ENCODE assay signal across 8 cellular contexts in genomic region chr2:47072728-47073191, GRCh38.
DNase-seq lines count a peak whose midpoint lies in the region; ATAC-seq, FAIRE-seq and TF ChIP-seq lines count a peak whose summit lies in the region.

No MANE protein-coding gene starts in this region.

- no peak overlapping the region for H3K4me3 ChIP-seq in lower lobe of right lung

- TF ChIP-seq CTCF in lower lobe of right lung (IDR thresholded peaks at IDR 0.05): no peak
- no peak for TF ChIP-seq CTCF in D721Med (IDR thresholded peaks at IDR 0.05; ENCODE audit: insufficient read depth, missing control alignments)

- no peaks in the 10 kb centered on the region for H3K9me3 ChIP-seq in lower lobe of right lung

- H3K27me3 ChIP-seq in lower lobe of right lung (ENCODE audit: low read depth): no peaks in the 10 kb centered on the region

- DNase-seq in Kasumi-1 (lab: John Stamatoyannopoulos, UW) (peak; percentile 79 to 80), lower lobe of right lung (peak; percentile 82), superior temporal gyrus (ENCODE audit: extremely low spot score) (peak; percentile 54), NCI-H128 (lab: John Stamatoyannopoulos, UW; ENCODE audit: unreplicated experiment) (no peak), D721Med (ENCODE audit: insufficient read length, low spot score) (no peak)

- H3K36me3 ChIP-seq in lower lobe of right lung: peaks cover 14% of the 10 kb centered on the region

- intact Hi-C loops in lower lobe of right lung (cut with DNase I): no loop called here

- FAIRE-seq in D721Med (lab: Jason Lieb, UNC): no peak

- peaks cover 96% of the 10 kb centered on the region for H3K4me1 ChIP-seq in lower lobe of right lung

- ATAC-seq in lower lobe of right lung: peak; percentile 35 to 68
- no peak for ATAC-seq in GM19467 (IDR thresholded peaks at IDR 0.05; ENCODE audit: unreplicated experiment)
- no peak for ATAC-seq in HG02610 (IDR thresholded peaks at IDR 0.05; ENCODE audit: unreplicated experiment)

- peak overlapping the region; percentile 81 for H3K27ac ChIP-seq in adipose tissue (ENCODE audit: low read depth, low read length)
- H3K27ac ChIP-seq in lower lobe of right lung: peak overlapping the region; percentile 92

- WGBS in adipose tissue, 3 donors: 46 to 82% (median 51%) methylated on average over 8 to 9 of the region's 9 CpGs

Comparison
In these comparisons a context has a peak if more than half of its experiments do, and no peak if none do; other contexts are left out.
1. DNase-seq: peak in Kasumi-1 (2 of 2), lower lobe of right lung (single experiment) and superior temporal gyrus (single experiment); none in NCI-H128 (single experiment) and D721Med (single experiment).
2. ATAC-seq: peak in lower lobe of right lung (2 of 2); none in GM19467 (single experiment) and HG02610 (single experiment).